Comparison of ENCODE assay signal across 34 cellular contexts in genomic region chr9:31969552-31969951, GRCh38.
"Had no signal": no experiment of that assay in that cellular context is flagged by ENCODE, and none has a peak within 500 bp of the region (broad histone marks: within the 10 kb centered on the region; RNA-seq: fewer than 3 reads in every experiment).

No MANE protein-coding gene starts in this region.

- H3K4me3 Mint-ChIP-seq: activated naive CD4-positive, alpha-beta T cell treated with anti-CD3 and anti-CD28 coated beads for 36 hours; activated naive CD4-positive, alpha-beta T cell treated with anti-CD3 and anti-CD28 coated beads, Interleukin-2, amount 10 ng/mL, durations not matched to agents 7 days and 5 days; activated naive CD4-positive, alpha-beta T cell treated with anti-CD3 and anti-CD28 coated beads, Interleukin-2, amount 50 U/mL, for 24 hours; activated naive CD8-positive, alpha-beta T cell; activated naive CD8-positive, alpha-beta T cell treated with anti-CD3 and anti-CD28 coated beads for 36 hours; activated naive CD8-positive, alpha-beta T cell treated with anti-CD3 and anti-CD28 coated beads, Interleukin-2, amount 10 ng/mL, durations not matched to agents 7 days and 5 days; activated naive CD8-positive, alpha-beta T cell treated with anti-CD3 and anti-CD28 coated beads, Interleukin-2, amount 50 U/mL, for 24 hours; activated T-cell treated with anti-CD3 and anti-CD28 coated beads, Interleukin-2, amount 50 U/mL, for 24 hours; activated T-cell treated with anti-CD3 and anti-CD28 coated beads, Interleukin-2, amount 50 U/mL, for 4 hours; activated T-cell treated with anti-CD3 and anti-CD28 coated beads, Interleukin-2, amount 50 U/mL, for 72 hours; activated T-helper 1 cell treated with anti-CD3 and anti-CD28 coated beads, Interleukin-12 subunit alpha, Interleukin-12 subunit beta, Interleukin-2, Interleukin-4 antibody, amounts not matched to agents 30 ng/mL and 10 ng/mL and 1 ng/mL, durations not matched to agents 14 hours and 24 hours and 36 hours; activated T-helper 17 cell treated with anti-CD3 and anti-CD28 coated beads, Interleukin-2, amount 50 U/mL, for 72 hours; brain; central memory CD8-positive, alpha-beta T cell had no signal

- H3K36me3 Mint-ChIP-seq: activated naive CD4-positive, alpha-beta T cell treated with anti-CD3 and anti-CD28 coated beads, Interleukin-2, amount 10 ng/mL, durations not matched to agents 7 days and 5 days; activated naive CD4-positive, alpha-beta T cell treated with anti-CD3 and anti-CD28 coated beads, Interleukin-2, amount 50 U/mL, for 24 hours; activated naive CD4-positive, alpha-beta T cell treated with anti-CD3 and anti-CD28 coated beads, Interleukin-2, amount 50 U/mL, for 72 hours; activated naive CD8-positive, alpha-beta T cell; activated naive CD8-positive, alpha-beta T cell treated with anti-CD3 and anti-CD28 coated beads for 36 hours; activated naive CD8-positive, alpha-beta T cell treated with anti-CD3 and anti-CD28 coated beads, Interleukin-2, amount 10 ng/mL, durations not matched to agents 7 days and 5 days; brain had no signal

- ATAC-seq: activated naive CD4-positive, alpha-beta T cell treated with anti-CD3 and anti-CD28 coated beads, Interleukin-2, amount 50 U/mL, for 72 hours; activated naive CD8-positive, alpha-beta T cell treated with anti-CD3 and anti-CD28 coated beads, Interleukin-2, amount 50 U/mL, for 24 hours; activated T-cell treated with anti-CD3 and anti-CD28 coated beads, Interleukin-2, amount 50 U/mL, for 4 hours; activated T-cell treated with anti-CD3 and anti-CD28 coated beads, Interleukin-2, amount 50 U/mL, for 72 hours; activated T-helper 17 cell treated with anti-CD3 and anti-CD28 coated beads, Interleukin-2, amount 50 U/mL, for 72 hours; body of pancreas had no signal

- H3K9me3 Mint-ChIP-seq: activated naive CD4-positive, alpha-beta T cell treated with anti-CD3 and anti-CD28 coated beads for 36 hours; activated naive CD4-positive, alpha-beta T cell treated with anti-CD3 and anti-CD28 coated beads, Interleukin-2, amount 10 ng/mL, durations not matched to agents 7 days and 5 days; activated naive CD4-positive, alpha-beta T cell treated with anti-CD3 and anti-CD28 coated beads, Interleukin-2, amount 50 U/mL, for 24 hours; activated naive CD4-positive, alpha-beta T cell treated with anti-CD3 and anti-CD28 coated beads, Interleukin-2, amount 50 U/mL, for 72 hours; activated naive CD8-positive, alpha-beta T cell treated with anti-CD3 and anti-CD28 coated beads, Interleukin-2, amount 10 ng/mL, durations not matched to agents 7 days and 5 days; activated naive CD8-positive, alpha-beta T cell treated with anti-CD3 and anti-CD28 coated beads, Interleukin-2, amount 50 U/mL, for 24 hours; activated T-cell treated with anti-CD3 and anti-CD28 coated beads, Interleukin-2, amount 50 U/mL, for 24 hours; activated T-cell treated with anti-CD3 and anti-CD28 coated beads, Interleukin-2, amount 50 U/mL, for 4 hours; activated T-cell treated with anti-CD3 and anti-CD28 coated beads, Interleukin-2, amount 50 U/mL, for 72 hours; activated T-helper 1 cell treated with anti-CD3 and anti-CD28 coated beads, Interleukin-12 subunit alpha, Interleukin-12 subunit beta, Interleukin-2, Interleukin-4 antibody, amounts not matched to agents 30 ng/mL and 10 ng/mL and 1 ng/mL, durations not matched to agents 14 hours and 24 hours and 36 hours; activated T-helper 17 cell treated with anti-CD3 and anti-CD28 coated beads, Interleukin-2, amount 50 U/mL, for 72 hours; activated T-helper 2 cell treated with anti-CD3 and anti-CD28 coated beads, Interferon-gamma antibody, Interleukin-2, Interleukin-4, amounts not matched to agents 10 μg/mL and 5 μg/mL and 100 μg/mL, durations not matched to agents 14 hours and 24 hours and 36 hours; central memory CD8-positive, alpha-beta T cell had no signal

- H3K27me3 Mint-ChIP-seq: activated naive CD4-positive, alpha-beta T cell treated with anti-CD3 and anti-CD28 coated beads, Interleukin-2, amount 10 ng/mL, durations not matched to agents 7 days and 5 days; activated naive CD4-positive, alpha-beta T cell treated with anti-CD3 and anti-CD28 coated beads, Interleukin-2, amount 50 U/mL, for 24 hours; activated naive CD8-positive, alpha-beta T cell; activated naive CD8-positive, alpha-beta T cell treated with anti-CD3 and anti-CD28 coated beads for 36 hours; activated naive CD8-positive, alpha-beta T cell treated with anti-CD3 and anti-CD28 coated beads, Interleukin-2, amount 10 ng/mL, durations not matched to agents 7 days and 5 days; activated naive CD8-positive, alpha-beta T cell treated with anti-CD3 and anti-CD28 coated beads, Interleukin-2, amount 50 U/mL, for 24 hours; activated T-cell treated with anti-CD3 and anti-CD28 coated beads, Interleukin-2, amount 50 U/mL, for 24 hours; activated T-helper 17 cell treated with anti-CD3 and anti-CD28 coated beads, Interleukin-2, amount 50 U/mL, for 72 hours; central memory CD8-positive, alpha-beta T cell had no signal

- H3K27ac Mint-ChIP-seq: activated naive CD4-positive, alpha-beta T cell treated with anti-CD3 and anti-CD28 coated beads for 36 hours; activated naive CD4-positive, alpha-beta T cell treated with anti-CD3 and anti-CD28 coated beads, Interleukin-2, amount 10 ng/mL, durations not matched to agents 7 days and 5 days; activated naive CD4-positive, alpha-beta T cell treated with anti-CD3 and anti-CD28 coated beads, Interleukin-2, amount 50 U/mL, for 24 hours; activated naive CD4-positive, alpha-beta T cell treated with anti-CD3 and anti-CD28 coated beads, Interleukin-2, amount 50 U/mL, for 72 hours; activated naive CD8-positive, alpha-beta T cell; activated naive CD8-positive, alpha-beta T cell treated with anti-CD3 and anti-CD28 coated beads for 36 hours; activated naive CD8-positive, alpha-beta T cell treated with anti-CD3 and anti-CD28 coated beads, Interleukin-2, amount 10 ng/mL, durations not matched to agents 7 days and 5 days; activated naive CD8-positive, alpha-beta T cell treated with anti-CD3 and anti-CD28 coated beads, Interleukin-2, amount 50 U/mL, for 24 hours; activated T-cell treated with anti-CD3 and anti-CD28 coated beads, Interleukin-2, amount 50 U/mL, for 24 hours; activated T-cell treated with anti-CD3 and anti-CD28 coated beads, Interleukin-2, amount 50 U/mL, for 72 hours; activated T-helper 1 cell treated with anti-CD3 and anti-CD28 coated beads, Interleukin-12 subunit alpha, Interleukin-12 subunit beta, Interleukin-2, Interleukin-4 antibody, amounts not matched to agents 30 ng/mL and 10 ng/mL and 1 ng/mL, durations not matched to agents 14 hours and 24 hours and 36 hours; activated T-helper 17 cell treated with anti-CD3 and anti-CD28 coated beads, Interleukin-2, amount 50 U/mL, for 72 hours; activated T-helper 2 cell treated with anti-CD3 and anti-CD28 coated beads, Interferon-gamma antibody, Interleukin-2, Interleukin-4, amounts not matched to agents 10 μg/mL and 5 μg/mL and 100 μg/mL, durations not matched to agents 14 hours and 24 hours and 36 hours; brain had no signal

- DNase-seq: activated effector memory CD4-positive, alpha-beta T cell treated with anti-CD3 and anti-CD28 coated beads, Interleukin-2, amount 50 U/mL, for 16 hours; activated effector memory CD4-positive, alpha-beta T cell treated with Interleukin-2 at 50 U/mL for 16 hours; activated gamma-delta T cell; activated gamma-delta T cell treated with Interleukin-2 at 50 U/mL for 16 hours; activated naive CD4-positive, alpha-beta T cell; activated naive CD4-positive, alpha-beta T cell treated with anti-CD3 and anti-CD28 coated beads for 36 hours; activated naive CD4-positive, alpha-beta T cell treated with anti-CD3 and anti-CD28 coated beads, Interleukin-2, amount 10 ng/mL, durations not matched to agents 7 days and 5 days; activated naive CD4-positive, alpha-beta T cell treated with anti-CD3 and anti-CD28 coated beads, Interleukin-2, amount 50 U/mL, for 16 hours; activated naive CD4-positive, alpha-beta T cell treated with Interleukin-2 at 50 U/mL for 16 hours; activated naive CD8-positive, alpha-beta T cell treated with anti-CD3 and anti-CD28 coated beads for 36 hours; activated naive CD8-positive, alpha-beta T cell treated with anti-CD3 and anti-CD28 coated beads, Interleukin-2, amount 10 ng/mL, durations not matched to agents 7 days and 5 days; activated naive CD8-positive, alpha-beta T cell treated with anti-CD3 and anti-CD28 coated beads, Interleukin-2, amount 50 U/mL, for 24 hours; activated T-cell treated with anti-CD3 and anti-CD28 coated beads, Interleukin-2, amount 50 U/mL, for 24 hours; activated T-cell treated with anti-CD3 and anti-CD28 coated beads, Interleukin-2, amount 50 U/mL, for 4 hours; activated T-cell treated with anti-CD3 and anti-CD28 coated beads, Interleukin-2, amount 50 U/mL, for 48 hours; activated T-cell treated with anti-CD3 and anti-CD28 coated beads, Interleukin-2, amount 50 U/mL, for 72 hours; adrenal gland; amniotic stem cell; amygdala; anterior cingulate cortex; aorta; body of pancreas; brain microvascular endothelial cell; caudate nucleus; central memory CD4-positive, alpha-beta T cell; cerebellar nuclear complex had no signal

- H3K4me1 Mint-ChIP-seq: activated naive CD4-positive, alpha-beta T cell treated with anti-CD3 and anti-CD28 coated beads, Interleukin-2, amount 10 ng/mL, durations not matched to agents 7 days and 5 days; activated naive CD4-positive, alpha-beta T cell treated with anti-CD3 and anti-CD28 coated beads, Interleukin-2, amount 50 U/mL, for 24 hours; activated naive CD8-positive, alpha-beta T cell treated with anti-CD3 and anti-CD28 coated beads for 36 hours; activated naive CD8-positive, alpha-beta T cell treated with anti-CD3 and anti-CD28 coated beads, Interleukin-2, amount 10 ng/mL, durations not matched to agents 7 days and 5 days; activated naive CD8-positive, alpha-beta T cell treated with anti-CD3 and anti-CD28 coated beads, Interleukin-2, amount 50 U/mL, for 24 hours; activated T-helper 17 cell treated with anti-CD3 and anti-CD28 coated beads, Interleukin-2, amount 50 U/mL, for 72 hours; brain; central memory CD8-positive, alpha-beta T cell had no signal
